Comparison of ENCODE assay signal across 9 cellular contexts in the genomic region with DNA sequence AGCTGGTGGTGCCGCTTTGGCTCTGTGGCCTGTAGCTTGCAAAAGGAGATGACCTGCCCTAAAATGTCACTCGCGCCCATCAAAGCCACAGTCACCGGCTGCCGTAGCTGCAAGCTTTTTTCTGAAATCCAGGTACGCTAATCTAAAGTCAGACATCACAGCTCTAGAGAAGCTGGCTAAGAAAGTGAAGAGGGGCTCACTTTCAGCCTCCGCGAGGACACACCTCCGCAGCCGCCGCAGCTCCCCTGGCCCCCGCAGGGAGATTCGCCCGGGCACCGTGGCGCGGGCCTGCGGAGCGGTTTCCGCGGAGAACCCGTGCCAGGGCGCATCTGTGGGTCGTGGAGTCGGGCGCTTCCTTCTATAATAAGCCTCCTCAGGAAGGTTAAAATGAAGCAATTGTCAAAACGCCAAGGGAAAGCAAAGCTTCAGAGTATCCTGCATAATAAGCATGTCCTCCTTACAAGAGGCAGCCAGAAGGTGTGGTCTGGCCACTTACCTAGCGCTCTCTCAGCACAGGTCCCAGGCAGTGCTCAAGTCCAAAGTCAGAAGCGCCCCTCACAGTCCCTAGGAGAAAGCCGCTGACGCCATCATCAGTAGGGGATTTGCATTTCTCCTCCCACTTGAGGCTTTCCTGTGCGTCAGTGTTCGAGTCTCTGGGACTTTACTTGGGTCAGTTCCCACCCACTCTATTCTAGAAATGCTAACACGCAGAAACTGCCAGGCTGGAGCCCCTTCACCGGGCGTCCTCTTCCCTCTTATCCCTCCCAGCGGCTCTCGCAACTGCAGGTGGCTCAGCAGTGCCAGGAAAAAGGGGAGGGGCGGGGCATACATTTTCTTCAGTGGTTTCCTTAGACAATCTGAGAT. TPM values are rescaled to one million over a fixed set of nuclear protein-coding genes. Genes with fewer than 3 reads are reported as not detected.
DNase-seq lines count a peak whose midpoint lies in the region; ATAC-seq and TF ChIP-seq lines count a peak whose summit lies in the region.
"Had no signal": no experiment of that assay in that cellular context is flagged by ENCODE, and none has a peak within 500 bp of the region (broad histone marks: within the 10 kb centered on the region; RNA-seq: fewer than 3 reads in every experiment).

Gene STAT4 (minus strand): TSS at position 544 of the 864 bp plus-strand sequence. CDS start 2,791 bp downstream, outside the sequence.

- peak; percentile 19 for DNase-seq in NCI-H1092 treated with DMSO at 0.1 percent for 48 hours (lab: John Stamatoyannopoulos, UW)
- DNase-seq in NCI-H1092 (lab: John Stamatoyannopoulos, UW): no peak
- DNase-seq in Panc1 (ENCODE audit: low read depth, low spot score): no peak
- peak; percentile 28 for DNase-seq in activated gamma-delta T cell (lab: John Stamatoyannopoulos, UW)
- DNase-seq in cardiac septum (ENCODE audit: low spot score): peak; percentile 80
- DNase-seq in aorta: peak; percentile 68 to 69

- H3K36me3 ChIP-seq in Panc1 (ENCODE audit: control insufficient read depth, insufficient read depth, low read length) (no peaks in the 10 kb centered on the region; the same call in 1 of the 2 replicates), rectal smooth muscle tissue (ENCODE audit: control insufficient read depth, insufficient read depth, low read length) (no peaks in the 10 kb centered on the region), aorta (ENCODE audit: control insufficient read depth in 1 of 2, insufficient read depth in 2 of 2, low read length in 1 of 2) (no peaks in the 10 kb centered on the region)

- ATAC-seq in HG02981 (IDR thresholded peaks at IDR 0.05; ENCODE audit: unreplicated experiment) (peak; percentile 90), Panc1 (peak; percentile 77), aorta (ENCODE audit: low FRiP score) (peak; percentile 65)

- in situ Hi-C loops in Panc1 (cut with HindIII; ENCODE audit: low pct_unique_long_range_greater_than_20kb, low sequenced_read_pairs): no loop called here

- H3K4me1 ChIP-seq in Panc1 (ENCODE audit: control insufficient read depth, insufficient read depth, low read length) (no peaks in the 10 kb centered on the region), rectal smooth muscle tissue (ENCODE audit: control insufficient read depth, insufficient read depth, low read length) (no peaks in the 10 kb centered on the region), aorta (ENCODE audit: control insufficient read depth in 1 of 2, insufficient read depth in 2 of 2, low read length in 2 of 2) (no peaks in the 10 kb centered on the region)

- H3K27me3 ChIP-seq in Panc1 (ENCODE audit: control insufficient read depth, insufficient read depth, low read length) (peaks cover 18% of the 10 kb centered on the region), rectal smooth muscle tissue (ENCODE audit: control insufficient read depth, insufficient read depth, low read length) (no peaks in the 10 kb centered on the region), aorta (ENCODE audit: control insufficient read depth in 1 of 2, insufficient read depth in 2 of 2, low read length in 1 of 2) (no peaks in the 10 kb centered on the region)

- no peak within 1 kb of the TSS for H3K9ac ChIP-seq in rectal smooth muscle tissue (ENCODE audit: low read length)

- CTCF ChIA-PET in Panc1 (lab: Charles Lee): no interaction called here

- peak within 1 kb of the TSS; percentile 51 to 66 for H3K4me3 ChIP-seq in Panc1 (ENCODE audit: low read depth in 2 of 2, low read length in 2 of 2)
- H3K4me3 ChIP-seq in rectal smooth muscle tissue (ENCODE audit: low read length): peak within 1 kb of the TSS; percentile 66
- H3K4me3 ChIP-seq in aorta (ENCODE audit: low read length in 2 of 2): peak within 1 kb of the TSS; percentile 43 to 44

- no peak within 1 kb of the TSS for H3K27ac ChIP-seq in Panc1 (ENCODE audit: low read length)
- no peak within 1 kb of the TSS for H3K27ac ChIP-seq in rectal smooth muscle tissue (ENCODE audit: low read depth, low read length)
- no peak within 1 kb of the TSS for H3K27ac ChIP-seq in aorta (ENCODE audit: low read depth in 1 of 2, low read length in 2 of 2)
- H3K27ac ChIP-seq: C4-2B had no signal

- BruUV-seq in Panc1 (replicated peaks; lab: Mats Ljungman, UMichigan): no TSS peak

- WGBS in aorta, 2 donors: 5 to 7% methylated on average over 39 of the region's 39 CpGs

- no peak for TF ChIP-seq CTCF in Panc1 (IDR thresholded peaks at IDR 0.05)

- intact Hi-C loops in Panc1 (cut with micrococcal nuclease; ENCODE audit: unreplicated experiment): no loop called here
- intact Hi-C loops in cardiac septum (cut with DNase I): no loop called here
- intact Hi-C loops in aorta (cut with DNase I): no loop called here

- POLR2A ChIA-PET in Panc1 (lab: Charles Lee): no interaction called here

- H3K9me3 ChIP-seq in Panc1 (ENCODE audit: control insufficient read depth, insufficient read depth, low read depth, low read length): no peaks in the 10 kb centered on the region
- H3K9me3 ChIP-seq in aorta (ENCODE audit: control insufficient read depth, low read length): no peaks in the 10 kb centered on the region

RNA-seq across cellular contexts. Expression of gene STAT4, which starts in this region (rescaled TPM):
- total RNA-seq in Panc1 (2021; ENCODE audit: unreplicated experiment): 0.05 TPM
- polyA plus RNA-seq in Panc1 (2012; ENCODE audit: insufficient read length): not detected
- total RNA-seq in cardiac septum: 37.8 TPM
- 1 to 10 TPM; 3.8 to 7.7 TPM for total RNA-seq in aorta
- polyA plus RNA-seq in aorta: 1 to 10 TPM; 1.1 to 2.2 TPM

Comparison
In these comparisons a context has a peak if more than half of its experiments do, and no peak if none do; other contexts are left out.
1. DNase-seq: peak in NCI-H1092 treated with DMSO at 0.1 percent for 48 hours (single experiment), activated gamma-delta T cell (single experiment), cardiac septum (single experiment) and aorta (2 of 2); none in NCI-H1092 (single experiment) and Panc1 (single experiment).
2. Peak in ATAC-seq and H3K4me3 ChIP-seq in Panc1; RNA of the gene not detected or under 1 TPM.
3. Peak in every context shown above with its lines, with median percentiles within 50 percentile points of each other: ATAC-seq and H3K4me3 ChIP-seq.